ENCODE assay signal across 1 cellular context in the genomic region with DNA sequence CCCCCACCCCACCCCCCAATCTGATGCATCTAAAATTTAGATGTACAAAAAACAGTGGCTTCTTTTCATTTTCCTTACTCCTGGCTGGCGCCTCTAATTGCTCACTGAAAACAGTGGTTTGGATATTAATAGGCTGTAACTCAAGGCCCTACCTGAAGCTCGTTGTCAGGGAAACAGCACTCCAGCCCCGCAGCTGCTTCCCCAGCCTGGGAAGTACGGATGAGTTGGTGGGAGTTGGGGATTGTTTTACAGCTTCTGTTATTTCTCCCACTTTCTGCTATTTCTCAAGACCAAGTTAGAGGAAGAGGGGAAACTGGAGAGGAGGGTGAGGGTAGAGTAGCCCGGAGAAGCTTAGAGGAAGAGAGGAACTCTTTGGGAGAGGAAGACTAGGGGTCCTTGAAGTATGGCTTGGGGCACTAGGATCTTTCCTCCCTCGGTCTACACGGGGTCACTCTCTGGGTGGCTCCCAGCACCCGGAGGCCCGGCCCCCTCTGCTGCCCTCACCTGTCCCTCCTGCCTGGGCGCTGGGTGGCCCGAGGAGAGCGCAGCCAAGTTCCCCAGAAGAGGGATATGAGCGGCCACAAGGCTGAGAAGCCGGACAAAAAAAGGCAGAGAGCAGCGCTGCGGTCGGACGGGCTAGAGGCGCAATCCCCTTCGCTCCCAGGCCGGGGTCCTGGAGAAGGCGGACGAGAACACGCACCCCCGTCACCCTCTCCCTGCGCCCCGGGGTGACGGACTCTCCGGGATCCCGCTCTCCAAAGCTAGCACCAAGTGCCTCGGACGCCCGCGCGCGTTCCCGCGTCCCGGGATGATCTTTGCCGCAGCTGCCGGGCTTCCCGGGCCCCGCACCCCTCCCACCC.
A peak's percentile ranks its signal among the peaks of the same experiment; 100 is the strongest.
TF ChIP-seq lines count a peak whose summit lies in the region.

No MANE protein-coding gene starts in this region.

TF ChIP-seq in H1, 55 proteins besides CTCF, POLR2A, EP300 and RAD21:
- TF ChIP-seq JUN (IDR thresholded peaks at IDR 0.05; ENCODE audit: low read depth, low read length) (no peak), TEAD4 (IDR thresholded peaks at IDR 0.05; ENCODE audit: low read depth, low read length) (no peak), CHD7 (IDR thresholded peaks at IDR 0.05; ENCODE audit: insufficient replicate concordance, low read length) (no peak), EGR1 (IDR thresholded peaks at IDR 0.05; ENCODE audit: borderline replicate concordance, low read depth, low read length) (no peak), KDM4A (IDR thresholded peaks at IDR 0.05; ENCODE audit: low read depth, low read length, severe bottlenecking) (peak; percentile 63), EZH2 (IDR thresholded peaks at IDR 0.05; ENCODE audit: low read depth, low read length, severe bottlenecking) (peak; percentile 66), SUZ12 (IDR thresholded peaks at IDR 0.05; ENCODE audit: low read length) (peak; percentile 61), SP2 (IDR thresholded peaks at IDR 0.05; ENCODE audit: low read length) (no peak)
